In the genomic region with DNA sequence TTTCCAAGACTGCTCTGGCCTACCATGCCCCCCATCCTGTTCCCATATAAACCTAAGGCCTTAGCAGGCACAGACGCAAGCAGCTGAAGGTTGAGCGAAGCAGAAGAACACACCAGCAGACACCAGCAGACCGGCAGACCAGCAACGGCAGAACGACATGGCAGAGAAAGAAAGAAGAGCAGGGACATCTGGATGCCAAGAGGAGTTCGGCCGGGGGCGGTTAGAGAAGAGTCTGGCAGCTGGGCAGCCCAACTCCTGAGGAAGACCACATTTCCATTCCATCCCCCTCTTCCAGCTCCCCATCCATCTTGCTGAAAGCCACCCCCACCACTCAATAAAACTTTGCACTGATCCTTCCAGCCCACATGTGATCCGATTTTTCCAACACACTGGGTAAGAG, we compare ENCODE assay signal across 1 cellular context.
TF ChIP-seq lines count a peak whose summit lies in the region.

No MANE protein-coding gene starts in this region.

TF ChIP-seq in GM23338, 12 proteins besides CTCF, POLR2A, EP300 and RAD21 (continued from another document):
- TF ChIP-seq ZNF462 (CRISPR knock-in tag; IDR thresholded peaks at IDR 0.05) (no peak), REST (IDR thresholded peaks at IDR 0.05; ENCODE audit: unreplicated experiment) (no peak), NANOG (IDR thresholded peaks at IDR 0.05; ENCODE audit: borderline replicate concordance) (no peak), ZNF114 (CRISPR knock-in tag; IDR thresholded peaks at IDR 0.05) (no peak), CREB1 (CRISPR knock-in tag; IDR thresholded peaks at IDR 0.05; ENCODE audit: low read depth) (no peak), ETS1 (IDR thresholded peaks at IDR 0.05) (no peak), STAT1 (IDR thresholded peaks at IDR 0.05; ENCODE audit: unreplicated experiment) (no peak), POLR2AphosphoS5 (IDR thresholded peaks at IDR 0.05; ENCODE audit: low read depth) (no peak)
TF ChIP-seq in GM23338: peak in this region for 0.
